ENCODE assay signal across 1 cellular context in the genomic region with DNA sequence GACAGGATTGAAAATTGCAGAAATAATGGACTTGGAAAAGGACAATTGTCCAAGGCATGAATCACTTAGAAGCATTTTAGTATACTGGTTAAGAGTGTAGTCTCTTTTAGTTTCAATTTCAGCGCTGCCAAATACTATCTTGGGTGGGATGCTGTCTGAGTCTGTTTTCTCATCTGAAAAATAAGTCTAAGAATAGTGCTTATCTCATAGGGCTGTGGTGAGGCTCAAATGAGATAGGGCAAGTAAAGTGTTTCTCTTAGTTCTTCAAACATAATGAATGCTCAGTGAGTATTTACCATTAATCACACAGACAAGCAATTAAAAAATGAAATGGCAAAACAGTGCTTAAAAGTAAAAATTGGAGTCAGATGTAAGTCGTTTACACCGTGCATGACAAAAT.
TF ChIP-seq lines count a peak whose summit lies in the region.

No MANE protein-coding gene starts in this region.

TF ChIP-seq in IMR-90, 13 proteins besides CTCF, POLR2A, EP300 and RAD21 (continued from another document):
- TF ChIP-seq, protein P1, sequence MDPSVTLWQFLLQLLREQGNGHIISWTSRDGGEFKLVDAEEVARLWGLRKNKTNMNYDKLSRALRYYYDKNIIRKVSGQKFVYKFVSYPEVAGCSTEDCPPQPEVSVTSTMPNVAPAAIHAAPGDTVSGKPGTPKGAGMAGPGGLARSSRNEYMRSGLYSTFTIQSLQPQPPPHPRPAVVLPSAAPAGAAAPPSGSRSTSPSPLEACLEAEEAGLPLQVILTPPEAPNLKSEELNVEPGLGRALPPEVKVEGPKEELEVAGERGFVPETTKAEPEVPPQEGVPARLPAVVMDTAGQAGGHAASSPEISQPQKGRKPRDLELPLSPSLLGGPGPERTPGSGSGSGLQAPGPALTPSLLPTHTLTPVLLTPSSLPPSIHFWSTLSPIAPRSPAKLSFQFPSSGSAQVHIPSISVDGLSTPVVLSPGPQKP (IDR thresholded peaks at IDR 0.05; ENCODE audit: borderline replicate concordance, low read depth, low read length) = no peak
- no peak for TF ChIP-seq CHD1 (IDR thresholded peaks at IDR 0.05; ENCODE audit: low read depth, low read length)
- no peak for TF ChIP-seq RFX5 (IDR thresholded peaks at IDR 0.05; ENCODE audit: low read depth, low read length)
- TF ChIP-seq NFE2L2 (IDR thresholded peaks at IDR 0.05; ENCODE audit: low read depth, low read length) = no peak
- TF ChIP-seq FOS (IDR thresholded peaks at IDR 0.05; ENCODE audit: low read depth, low read length) = no peak
- TF ChIP-seq, protein P2, sequence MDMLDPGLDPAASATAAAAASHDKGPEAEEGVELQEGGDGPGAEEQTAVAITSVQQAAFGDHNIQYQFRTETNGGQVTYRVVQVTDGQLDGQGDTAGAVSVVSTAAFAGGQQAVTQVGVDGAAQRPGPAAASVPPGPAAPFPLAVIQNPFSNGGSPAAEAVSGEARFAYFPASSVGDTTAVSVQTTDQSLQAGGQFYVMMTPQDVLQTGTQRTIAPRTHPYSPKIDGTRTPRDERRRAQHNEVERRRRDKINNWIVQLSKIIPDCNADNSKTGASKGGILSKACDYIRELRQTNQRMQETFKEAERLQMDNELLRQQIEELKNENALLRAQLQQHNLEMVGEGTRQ (IDR thresholded peaks at IDR 0.05; ENCODE audit: low read depth, low read length) = no peak
- no peak for TF ChIP-seq SMC3 (IDR thresholded peaks at IDR 0.05; ENCODE audit: low read depth, low read length)
